In genomic region chrX:70504772-70505450, GRCh38 we compare ENCODE assay signal across 1 cellular context.
TF ChIP-seq lines count a peak whose summit lies in the region.

No MANE protein-coding gene starts in this region.

TF ChIP-seq in K562, 482 proteins besides CTCF, POLR2A, EP300 and RAD21 (continued from another document):
- TF ChIP-seq RERE (CRISPR knock-in tag; IDR thresholded peaks at IDR 0.05; ENCODE audit: borderline replicate concordance): no peak
- TF ChIP-seq ZBTB12 (CRISPR knock-in tag; IDR thresholded peaks at IDR 0.05): no peak
- TF ChIP-seq POU5F1 (IDR thresholded peaks at IDR 0.05; ENCODE audit: borderline replicate concordance, low read depth, low read length, partially characterized antibody): no peak
- TF ChIP-seq E2F3 (CRISPR knock-in tag; IDR thresholded peaks at IDR 0.05): no peak
- no peak for TF ChIP-seq ZBTB49 (CRISPR knock-in tag; IDR thresholded peaks at IDR 0.05; ENCODE audit: borderline replicate concordance)
- TF ChIP-seq TFE3 (CRISPR knock-in tag; IDR thresholded peaks at IDR 0.05): no peak
- TF ChIP-seq ZNF280A (IDR thresholded peaks at IDR 0.05; ENCODE audit: low read depth, partially characterized antibody): no peak
- no peak for TF ChIP-seq E4F1 (CRISPR knock-in tag; IDR thresholded peaks at IDR 0.05; ENCODE audit: borderline replicate concordance)
- no peak for TF ChIP-seq ATF4 (CRISPR knock-in tag; IDR thresholded peaks at IDR 0.05)
- TF ChIP-seq NELFE (IDR thresholded peaks at IDR 0.05; ENCODE audit: insufficient read depth, insufficient read length): no peak
- no peak for TF ChIP-seq TCF7 (IDR thresholded peaks at IDR 0.05; ENCODE audit: borderline replicate concordance)
- TF ChIP-seq MBD2 (IDR thresholded peaks at IDR 0.05; ENCODE audit: borderline replicate concordance, low read depth): no peak
- TF ChIP-seq KLF10 (CRISPR knock-in tag; IDR thresholded peaks at IDR 0.05): no peak
